18 cellular contexts compared by ENCODE assay signal in the genomic region with DNA sequence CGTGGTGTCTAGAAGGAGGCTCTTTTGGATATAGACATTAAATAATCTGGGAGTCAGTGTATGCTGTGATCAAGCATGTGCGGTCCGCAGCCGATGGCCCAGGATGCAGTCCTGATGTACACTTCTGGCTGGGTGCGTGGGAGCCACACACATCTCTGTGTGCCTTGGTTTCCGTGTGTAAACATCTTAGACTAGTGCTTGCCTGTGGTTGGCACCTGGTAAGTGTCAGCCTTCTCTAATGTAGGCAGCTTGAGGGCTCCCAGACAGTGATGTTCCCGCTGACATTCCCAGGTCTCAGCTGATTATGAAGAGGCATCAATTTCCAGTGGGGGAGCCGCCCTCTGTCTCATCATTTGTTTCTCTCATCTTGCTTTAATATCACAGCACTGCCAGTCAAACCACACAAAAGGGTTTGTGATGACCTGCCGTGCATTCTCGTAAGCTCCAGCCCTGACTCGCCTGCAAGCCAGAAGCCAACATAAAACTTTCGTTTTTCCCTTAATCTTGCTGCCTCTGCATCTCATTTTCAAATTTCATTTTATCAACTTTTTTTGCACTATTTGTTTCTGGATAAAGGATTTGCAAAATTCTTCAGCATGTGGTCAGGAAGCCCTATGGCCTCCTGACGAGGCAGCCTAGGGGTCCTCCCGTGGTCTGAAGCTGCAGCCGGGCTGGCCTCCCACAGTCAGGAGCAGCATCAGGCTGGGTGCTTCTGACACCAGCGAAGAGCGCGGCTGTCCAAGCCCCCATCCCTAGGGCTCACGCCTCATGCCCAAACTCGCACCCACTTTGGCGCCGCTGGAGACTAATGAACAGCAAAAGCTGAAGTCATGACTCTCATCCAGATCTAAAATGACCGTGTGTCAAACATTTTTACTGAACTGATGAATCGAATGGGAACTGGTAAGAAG. TPM values are rescaled to one million over a fixed set of nuclear protein-coding genes. Genes with fewer than 3 reads are reported as not detected.
A peak's percentile ranks its signal among the peaks of the same experiment; 100 is the strongest.
DNase-seq lines count a peak whose midpoint lies in the region; TF ChIP-seq lines count a peak whose summit lies in the region.
"Had no signal": no experiment of that assay in that cellular context is flagged by ENCODE, and none has a peak within 500 bp of the region (broad histone marks: within the 10 kb centered on the region; RNA-seq: fewer than 3 reads in every experiment).

No MANE protein-coding gene starts in this region.

- no peaks in the 10 kb centered on the region for H3K27me3 ChIP-seq in thymus (ENCODE audit: control insufficient read depth, insufficient read depth)
- H3K27me3 ChIP-seq: ascending aorta had no signal

- 77% methylated on average over 24 of the region's 24 CpGs for WGBS in thymus

- peak overlapping the region; percentile 26 for H3K27ac ChIP-seq in thymus (ENCODE audit: low read depth)
- H3K27ac ChIP-seq: ascending aorta, left lung, parathyroid adenoma, skin epidermis, stomach had no signal

- peaks cover 1% of the 10 kb centered on the region for H3K36me3 Mint-ChIP-seq in activated naive CD4-positive, alpha-beta T cell treated with anti-CD3 and anti-CD28 coated beads for 36 hours (ENCODE audit: low read depth)
- H3K36me3 Mint-ChIP-seq in endothelial cell (ENCODE audit: low read depth, unreplicated experiment): peaks cover 8% of the 10 kb centered on the region

- H3K27ac Mint-ChIP-seq in activated naive CD4-positive, alpha-beta T cell treated with anti-CD3 and anti-CD28 coated beads for 36 hours: no peak overlapping the region
- peak overlapping the region; percentile 75 for H3K27ac Mint-ChIP-seq in endothelial cell (ENCODE audit: unreplicated experiment)

- intact Hi-C loops in activated naive CD4-positive, alpha-beta T cell treated with anti-CD3 and anti-CD28 coated beads for 36 hours (cut with micrococcal nuclease): loop anchor here (5.0 to 10.0 kb wide), 4 partner anchors 56 to 279 kb away; a partner anchor contains a TSS

- peak; percentile 44 for DNase-seq in activated naive CD4-positive, alpha-beta T cell treated with anti-CD3 and anti-CD28 coated beads for 36 hours
- no peak for DNase-seq in activated naive CD4-positive, alpha-beta T cell treated with anti-CD3 and anti-CD28 coated beads, Interleukin-2, amount 50 U/mL, for 16 hours
- peak; percentile 11 to 20 for DNase-seq in activated CD4-positive, alpha-beta T cell treated with anti-CD3 and anti-CD28 coated beads, Interleukin-2, amount 50 U/mL, for 48 hours
- DNase-seq in endothelial cell (ENCODE audit: low spot score) (no peak), HuH-7.5 (ENCODE audit: low spot score) (no peak), pons (ENCODE audit: low spot score) (no peak), DMS 273 treated with DMSO at 0.1 percent for 48 hours (lab: John Stamatoyannopoulos, UW) (no peak)
- DNase-seq: foreskin fibroblast, MM.1S, PC-3, SK-N-SH, stomach had no signal

- no peak for TF ChIP-seq CTCF in endothelial cell (IDR thresholded peaks at IDR 0.05; ENCODE audit: unreplicated experiment)

- no peaks in the 10 kb centered on the region for H3K9me3 ChIP-seq in thymus (ENCODE audit: control insufficient read depth)
- H3K9me3 ChIP-seq: ascending aorta, left lung, SK-N-SH, stomach had no signal

- H3K9me3 Mint-ChIP-seq in activated naive CD4-positive, alpha-beta T cell treated with anti-CD3 and anti-CD28 coated beads for 36 hours: no peaks in the 10 kb centered on the region
- H3K9me3 Mint-ChIP-seq in endothelial cell (ENCODE audit: unreplicated experiment): no peaks in the 10 kb centered on the region

- no peaks in the 10 kb centered on the region for H3K27me3 Mint-ChIP-seq in activated naive CD4-positive, alpha-beta T cell treated with anti-CD3 and anti-CD28 coated beads for 36 hours (ENCODE audit: low read depth)
- peaks cover 7% of the 10 kb centered on the region for H3K27me3 Mint-ChIP-seq in endothelial cell (ENCODE audit: unreplicated experiment)

- peaks cover 47% of the 10 kb centered on the region for H3K4me1 ChIP-seq in thymus (ENCODE audit: control insufficient read depth, insufficient read depth, low read length)
- H3K4me1 ChIP-seq: ascending aorta, parathyroid adenoma had no signal

- H3K36me3 ChIP-seq in thymus (ENCODE audit: control insufficient read depth, insufficient read depth): no peaks in the 10 kb centered on the region
- H3K36me3 ChIP-seq: ascending aorta, left lung had no signal

- H3K4me1 Mint-ChIP-seq in activated naive CD4-positive, alpha-beta T cell treated with anti-CD3 and anti-CD28 coated beads for 36 hours (ENCODE audit: low read depth): peaks cover 57% of the 10 kb centered on the region
- peaks cover 3% of the 10 kb centered on the region for H3K4me1 Mint-ChIP-seq in endothelial cell (ENCODE audit: unreplicated experiment)

- H3K4me3 ChIP-seq in thymus (ENCODE audit: low read length): no peak overlapping the region
- H3K4me3 ChIP-seq: ascending aorta, GM12878, left lung, skin epidermis, stomach had no signal

- no peak overlapping the region for H3K4me3 Mint-ChIP-seq in activated naive CD4-positive, alpha-beta T cell treated with anti-CD3 and anti-CD28 coated beads for 36 hours
- H3K4me3 Mint-ChIP-seq in endothelial cell (ENCODE audit: unreplicated experiment): no peak overlapping the region

- CTCF ChIA-PET in activated naive CD4-positive, alpha-beta T cell treated with anti-CD3 and anti-CD28 coated beads for 36 hours (lab: Charles Lee): no interaction called here

RNA-seq across cellular contexts. Expression of a gene that starts 28.1 kb away (rescaled TPM):
- total RNA-seq in activated naive CD4-positive, alpha-beta T cell treated with anti-CD3 and anti-CD28 coated beads for 36 hours: 1 to 10 TPM; 6.3 to 7.4 TPM
- 20.7 TPM for total RNA-seq in endothelial cell (ENCODE audit: unreplicated experiment)
- 14.5 TPM for polyA plus RNA-seq in thymus

Comparison
In these comparisons a context has a peak if more than half of its experiments do, and no peak if none do; other contexts are left out.
1. DNase-seq: peak in activated naive CD4-positive, alpha-beta T cell treated with anti-CD3 and anti-CD28 coated beads for 36 hours (single experiment) and activated CD4-positive, alpha-beta T cell treated with anti-CD3 and anti-CD28 coated beads, Interleukin-2, amount 50 U/mL, for 48 hours (2 of 2); none in activated naive CD4-positive, alpha-beta T cell treated with anti-CD3 and anti-CD28 coated beads, Interleukin-2, amount 50 U/mL, for 16 hours (single experiment), endothelial cell (single experiment), HuH-7.5 (single experiment), pons (single experiment) and DMS 273 treated with DMSO at 0.1 percent for 48 hours (single experiment).